Comparison of ENCODE assay signal across 27 cellular contexts in the genomic region with DNA sequence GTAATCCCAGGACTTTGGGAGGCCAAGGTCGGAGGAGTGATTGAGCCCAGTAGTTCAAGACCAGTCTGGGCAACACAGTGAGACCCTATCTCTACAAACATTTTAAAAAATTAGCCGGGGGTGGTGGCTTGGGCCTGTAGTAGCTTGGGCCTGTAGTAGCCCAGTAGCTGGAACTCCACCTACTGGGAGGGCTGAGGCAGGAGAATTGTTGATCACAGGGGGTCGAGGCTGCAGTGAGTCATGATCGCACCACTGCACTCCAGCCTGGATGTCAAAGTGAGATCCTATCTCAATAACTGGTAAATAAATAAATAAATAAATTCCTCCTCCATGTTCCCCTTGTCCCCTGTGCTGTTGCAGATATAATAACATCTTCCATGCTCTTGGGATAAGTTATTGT. TPM values are rescaled to one million over a fixed set of nuclear protein-coding genes. Genes with fewer than 3 reads are reported as not detected.
"Had no signal": no experiment of that assay in that cellular context is flagged by ENCODE, and none has a peak within 500 bp of the region (broad histone marks: within the 10 kb centered on the region; RNA-seq: fewer than 3 reads in every experiment).

No MANE protein-coding gene starts in this region.

- H3K27ac ChIP-seq: ascending aorta, body of pancreas, Peyer's patch, RWPE1 had no signal

- H3K4me1 ChIP-seq: ascending aorta, body of pancreas, Peyer's patch had no signal

- DNase-seq: activated CD4-positive, alpha-beta T cell treated with anti-CD3 and anti-CD28 coated beads for 36 hours; activated CD4-positive, CD25-positive, alpha-beta regulatory T cell; activated CD8-positive, alpha-beta memory T cell treated with anti-CD3 and anti-CD28 coated beads, Interleukin-2, amount 50 U/mL, for 48 hours; activated CD8-positive, alpha-beta T cell treated with anti-CD3 and anti-CD28 coated beads, Interleukin-2, amount 10 ng/mL, durations not matched to agents 7 days and 5 days; activated effector memory CD4-positive, alpha-beta T cell treated with Interleukin-2 at 50 U/mL for 16 hours; activated naive CD4-positive, alpha-beta T cell; activated T-cell treated with anti-CD3 and anti-CD28 coated beads, Interleukin-2, amount 50 U/mL, for 24 hours; amniotic stem cell; body of pancreas; Kasumi-1; KBM-7; NCI-H1105 treated with DMSO at 0.1 percent for 48 hours; NCI-H1436 treated with DMSO at 0.1 percent for 48 hours; NCI-H187; NCI-H2081; NCI-H510A treated with DMSO at 0.1 percent for 48 hours; NCI-H69; NK-92 treated with Interleukin-12 subunit alpha and Interleukin-12 subunit beta, amount 100 ng/mL, for 24 hours; OCI-M1; Peyer's patch; SHP77 had no signal

- H3K4me3 ChIP-seq: ascending aorta, body of pancreas, Peyer's patch had no signal

- H3K4me3 Mint-ChIP-seq: activated CD4-positive, alpha-beta T cell treated with anti-CD3 and anti-CD28 coated beads for 36 hours; activated CD8-positive, alpha-beta T cell treated with anti-CD3 and anti-CD28 coated beads, Interleukin-2, amount 10 ng/mL, durations not matched to agents 7 days and 5 days; activated naive CD4-positive, alpha-beta T cell treated with anti-CD3 and anti-CD28 coated beads, Interleukin-2, amount 50 U/mL, for 24 hours; activated T-cell treated with anti-CD3 and anti-CD28 coated beads, Interleukin-2, amount 50 U/mL, for 24 hours; activated T-helper 1 cell treated with anti-CD3 and anti-CD28 coated beads, Interleukin-12 subunit alpha, Interleukin-12 subunit beta, Interleukin-2, Interleukin-4 antibody, amounts not matched to agents 30 ng/mL and 10 ng/mL and 1 ng/mL, durations not matched to agents 14 hours and 24 hours and 36 hours; central memory CD8-positive, alpha-beta T cell; T-helper 1 cell treated with Interleukin-12 subunit alpha and Interleukin-12 subunit beta and Interleukin-4 antibody, amounts not matched to agents 30 μg/mL and 1 μg/mL, for 36 hours had no signal

- H3K9me3 ChIP-seq: ascending aorta, body of pancreas, Peyer's patch had no signal

- ATAC-seq: activated CD4-positive, alpha-beta T cell treated with anti-CD3 and anti-CD28 coated beads for 36 hours; activated CD8-positive, alpha-beta T cell treated with anti-CD3 and anti-CD28 coated beads, Interleukin-2, amount 10 ng/mL, durations not matched to agents 7 days and 5 days; body of pancreas had no signal

- H3K27ac Mint-ChIP-seq: activated CD4-positive, alpha-beta T cell treated with anti-CD3 and anti-CD28 coated beads for 36 hours; activated CD8-positive, alpha-beta T cell treated with anti-CD3 and anti-CD28 coated beads, Interleukin-2, amount 10 ng/mL, durations not matched to agents 7 days and 5 days; activated naive CD4-positive, alpha-beta T cell treated with anti-CD3 and anti-CD28 coated beads, Interleukin-2, amount 50 U/mL, for 24 hours; activated T-cell treated with anti-CD3 and anti-CD28 coated beads, Interleukin-2, amount 50 U/mL, for 24 hours; activated T-helper 1 cell treated with anti-CD3 and anti-CD28 coated beads, Interleukin-12 subunit alpha, Interleukin-12 subunit beta, Interleukin-2, Interleukin-4 antibody, amounts not matched to agents 30 ng/mL and 10 ng/mL and 1 ng/mL, durations not matched to agents 14 hours and 24 hours and 36 hours; T-helper 1 cell treated with Interleukin-12 subunit alpha and Interleukin-12 subunit beta and Interleukin-4 antibody, amounts not matched to agents 30 μg/mL and 1 μg/mL, for 36 hours had no signal

- H3K4me1 Mint-ChIP-seq: activated CD4-positive, alpha-beta T cell treated with anti-CD3 and anti-CD28 coated beads for 36 hours; activated naive CD4-positive, alpha-beta T cell treated with anti-CD3 and anti-CD28 coated beads, Interleukin-2, amount 50 U/mL, for 24 hours; central memory CD8-positive, alpha-beta T cell had no signal

- H3K27me3 Mint-ChIP-seq: central memory CD8-positive, alpha-beta T cell had no signal

- H3K36me3 ChIP-seq: Peyer's patch had no signal

- H3K27me3 ChIP-seq: ascending aorta, body of pancreas, Peyer's patch had no signal

- H3K36me3 Mint-ChIP-seq: activated naive CD4-positive, alpha-beta T cell treated with anti-CD3 and anti-CD28 coated beads, Interleukin-2, amount 50 U/mL, for 24 hours had no signal

- H3K9me3 Mint-ChIP-seq: activated naive CD4-positive, alpha-beta T cell treated with anti-CD3 and anti-CD28 coated beads, Interleukin-2, amount 50 U/mL, for 24 hours; activated T-cell treated with anti-CD3 and anti-CD28 coated beads, Interleukin-2, amount 50 U/mL, for 24 hours; activated T-helper 1 cell treated with anti-CD3 and anti-CD28 coated beads, Interleukin-12 subunit alpha, Interleukin-12 subunit beta, Interleukin-2, Interleukin-4 antibody, amounts not matched to agents 30 ng/mL and 10 ng/mL and 1 ng/mL, durations not matched to agents 14 hours and 24 hours and 36 hours; T-helper 1 cell treated with Interleukin-12 subunit alpha and Interleukin-12 subunit beta and Interleukin-4 antibody, amounts not matched to agents 30 μg/mL and 1 μg/mL, for 36 hours had no signal

RNA-seq across cellular contexts. Expression of a gene that starts 14.3 kb away (rescaled TPM):
- total RNA-seq: activated CD4-positive, alpha-beta T cell treated with anti-CD3 and anti-CD28 coated beads for 36 hours had no signal
